ENCODE assay signal across 16 cellular contexts in the genomic region with DNA sequence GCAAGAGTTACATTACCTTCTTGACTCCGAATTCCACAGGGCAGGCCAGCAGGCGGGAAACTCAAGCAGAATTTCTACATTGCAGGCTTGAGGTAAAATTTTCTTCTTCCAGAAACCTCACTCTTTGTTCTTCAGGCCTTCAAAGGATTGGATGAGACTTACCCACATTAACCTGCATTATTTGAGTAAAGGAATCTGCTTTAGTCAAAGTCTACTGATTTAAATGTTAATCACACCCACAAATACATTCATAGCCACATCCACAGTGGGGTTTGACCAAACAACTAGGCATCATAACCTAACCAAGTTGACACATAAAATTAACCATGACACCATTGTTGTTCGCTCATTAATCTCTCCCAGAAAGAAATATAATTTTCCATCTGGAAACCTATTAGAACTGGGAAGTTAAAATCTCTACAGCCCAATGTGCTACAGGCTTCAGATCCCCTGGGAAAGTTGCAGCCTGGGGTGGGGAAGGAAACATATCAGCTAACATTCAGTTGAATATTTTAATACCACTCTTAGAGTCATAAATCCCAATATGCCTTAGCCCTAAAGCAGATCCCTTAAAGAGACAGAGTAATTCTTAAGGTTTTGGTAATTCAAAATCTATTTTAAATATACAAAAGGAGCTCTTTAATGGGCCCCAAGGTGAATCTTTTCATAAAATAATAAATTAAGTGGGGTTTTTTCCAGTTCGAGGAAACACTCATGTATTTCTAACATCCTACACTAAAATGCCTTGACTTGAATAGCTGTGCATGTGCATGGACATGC.
"Had no signal": no experiment of that assay in that cellular context is flagged by ENCODE, and none has a peak within 500 bp of the region (broad histone marks: within the 10 kb centered on the region; RNA-seq: fewer than 3 reads in every experiment).

No MANE protein-coding gene starts in this region.

- DNase-seq: activated CD4-positive, alpha-beta T cell treated with anti-CD3 and anti-CD28 coated beads for 4 hours; activated CD8-positive, alpha-beta memory T cell treated with anti-CD3 and anti-CD28 coated beads, Interleukin-2, amount 50 U/mL, for 4 hours; activated CD8-positive, alpha-beta T cell treated with anti-CD3 and anti-CD28 coated beads for 36 hours; activated naive CD4-positive, alpha-beta T cell; activated naive CD8-positive, alpha-beta T cell treated with anti-CD3 and anti-CD28 coated beads, Interleukin-2, amount 50 U/mL, for 24 hours; body of pancreas; effector memory CD8-positive, alpha-beta T cell; hypothalamus; kidney glomerular epithelial cell; naive thymus-derived CD4-positive, alpha-beta T cell; stimulated activated CD4-positive, alpha-beta T cell treated with anti-CD3 and anti-CD28 coated beads, Interleukin-15, amount 100 ng/mL, for 24 hours; stimulated activated CD4-positive, alpha-beta T cell treated with anti-CD3 and anti-CD28 coated beads, Interleukin-4, amount 100 ng/mL, for 24 hours; stimulated activated naive CD8-positive, alpha-beta T cell treated with anti-CD3 and anti-CD28 coated beads, Interleukin-15, amount 100 ng/mL, for 72 hours; WERI-Rb-1 had no signal

- H3K27ac ChIP-seq: body of pancreas, epithelial cell of prostate, WERI-Rb-1 had no signal

- H3K4me3 ChIP-seq: body of pancreas, vagina had no signal

- H3K36me3 ChIP-seq: vagina, WERI-Rb-1 had no signal

- H3K9me3 ChIP-seq: body of pancreas, vagina had no signal

- ATAC-seq: activated CD8-positive, alpha-beta T cell treated with anti-CD3 and anti-CD28 coated beads for 36 hours; activated naive CD8-positive, alpha-beta T cell treated with anti-CD3 and anti-CD28 coated beads, Interleukin-2, amount 50 U/mL, for 24 hours; body of pancreas; effector memory CD8-positive, alpha-beta T cell; naive thymus-derived CD4-positive, alpha-beta T cell; stimulated activated naive CD8-positive, alpha-beta T cell treated with anti-CD3 and anti-CD28 coated beads, Interleukin-15, amount 100 ng/mL, for 72 hours had no signal

- H3K27me3 ChIP-seq: body of pancreas, vagina had no signal
